ENCODE assay signal across 8 cellular contexts in genomic region chr16:66516808-66517585, GRCh38. TPM values are rescaled to one million over a fixed set of nuclear protein-coding genes. Genes with fewer than 3 reads are reported as not detected.
A peak's percentile ranks its signal among the peaks of the same experiment; 100 is the strongest.
DNase-seq lines count a peak whose midpoint lies in the region; ATAC-seq and TF ChIP-seq lines count a peak whose summit lies in the region.

No MANE protein-coding gene starts in this region.

- DNase-seq in Caco-2 (peak; percentile 92 to 96), amniotic epithelial cell (ENCODE audit: low read depth) (peak; percentile 100), right atrium auricular region (ENCODE audit: low spot score) (peak; percentile 99), retinal pigment epithelial cell (ENCODE audit: low read depth) (peak; percentile 97), NCI-H524 (lab: John Stamatoyannopoulos, UW) (no peak)

- peaks cover 42% of the 10 kb centered on the region for H3K4me1 Mint-ChIP-seq in Caco-2 (ENCODE audit: low read depth, unreplicated experiment)

- H3F3A ChIP-seq in SU-DHL-6 (ENCODE audit: insufficient read depth) = peaks cover 24% of the 10 kb centered on the region

- ATAC-seq in GM21423 (IDR thresholded peaks at IDR 0.05; ENCODE audit: unreplicated experiment) = peak; percentile 97

- H3K4me3 ChIP-seq in Caco-2 (ENCODE audit: low read depth, low read length) (no peak overlapping the region), HUES48 (ENCODE audit: low read depth, low read length) (no peak overlapping the region), SU-DHL-6 (ENCODE audit: insufficient read depth, low read length, poor library complexity, severe bottlenecking) (no peak overlapping the region), right atrium auricular region (peak overlapping the region; percentile 6 to 36), retinal pigment epithelial cell (ENCODE audit: low read length) (no peak overlapping the region)

- H4K20me1 ChIP-seq in SU-DHL-6 (ENCODE audit: low read depth, low read length) = no peaks in the 10 kb centered on the region

- POLR2A ChIA-PET in Caco-2 (lab: Charles Lee) = no interaction called here

- H3K9me2 ChIP-seq in SU-DHL-6 (replicated peaks; ENCODE audit: insufficient read depth, low read length) = no peaks in the 10 kb centered on the region

- peak overlapping the region; percentile 72 for H3K4me3 Mint-ChIP-seq in Caco-2 (ENCODE audit: unreplicated experiment)

- H3K9me3 ChIP-seq in Caco-2 = no peaks in the 10 kb centered on the region
- H3K9me3 ChIP-seq in HUES48 (ENCODE audit: control insufficient read depth, insufficient read depth, low read length) = no peaks in the 10 kb centered on the region
- no peaks in the 10 kb centered on the region for H3K9me3 ChIP-seq in SU-DHL-6 (ENCODE audit: insufficient read depth, low read length)
- H3K9me3 ChIP-seq in right atrium auricular region = no peaks in the 10 kb centered on the region

- H3K27ac ChIP-seq in HUES48 (ENCODE audit: low read depth, low read length) (peak overlapping the region; percentile 71), SU-DHL-6 (ENCODE audit: low read depth, low read length) (peak overlapping the region; percentile 79), right atrium auricular region (peak overlapping the region; percentile 97 to 98)

- H3K9me3 Mint-ChIP-seq in Caco-2 (ENCODE audit: unreplicated experiment) = no peaks in the 10 kb centered on the region

- no peaks in the 10 kb centered on the region; the same call in 1 of the 2 replicates for H3K36me3 ChIP-seq in Caco-2 (ENCODE audit: control insufficient read depth, insufficient read depth, low read length)
- no peaks in the 10 kb centered on the region for H3K36me3 ChIP-seq in HUES48 (ENCODE audit: control insufficient read depth, insufficient read depth, low read length)
- no peaks in the 10 kb centered on the region for H3K36me3 ChIP-seq in SU-DHL-6 (ENCODE audit: low read length)
- peaks cover 7% of the 10 kb centered on the region for H3K36me3 ChIP-seq in right atrium auricular region

- intact Hi-C loops in Caco-2 (cut with micrococcal nuclease; ENCODE audit: unreplicated experiment) = loop anchor here (1.0 kb wide), 1 partner anchor 35 kb away; the partner anchor contains the start of gene CKLF

- peak overlapping the region; percentile 98 for H3K27ac Mint-ChIP-seq in Caco-2 (ENCODE audit: unreplicated experiment)

- H3K27me3 Mint-ChIP-seq in Caco-2 (ENCODE audit: insufficient read depth, unreplicated experiment) = no peaks in the 10 kb centered on the region

- BruUV-seq in Caco-2 (replicated peaks; lab: Mats Ljungman, UMichigan) = TSS peak; percentile 96

- CTCF ChIA-PET in Caco-2 (lab: Charles Lee) = no interaction called here

- no peaks in the 10 kb centered on the region for H3K27me3 ChIP-seq in Caco-2 (replicated peaks; ENCODE audit: control insufficient read depth, insufficient read depth, low read length)
- H3K27me3 ChIP-seq in HUES48 (ENCODE audit: control insufficient read depth, insufficient read depth, low read length) = no peaks in the 10 kb centered on the region
- no peaks in the 10 kb centered on the region for H3K27me3 ChIP-seq in SU-DHL-6 (ENCODE audit: low read length)
- no peaks in the 10 kb centered on the region for H3K27me3 ChIP-seq in right atrium auricular region

- H3K9ac ChIP-seq in HUES48 (ENCODE audit: low read depth, low read length) = no peak overlapping the region
- peak overlapping the region; percentile 46 for H3K9ac ChIP-seq in SU-DHL-6 (ENCODE audit: low read length)

- TF ChIP-seq CTCF in Caco-2 (IDR thresholded peaks at IDR 0.05; ENCODE audit: insufficient read depth in 1 of 2, low read depth in 1 of 2, low read length in 1 of 2, severe bottlenecking in 1 of 2, unreplicated experiment in 1 of 2) = no peak
- no peak for TF ChIP-seq CTCF in SU-DHL-6 (IDR thresholded peaks at IDR 0.05; ENCODE audit: insufficient read depth, low read length, poor library complexity, severe bottlenecking)
- no peak for TF ChIP-seq CTCF in right atrium auricular region (IDR thresholded peaks at IDR 0.05)
- no peak for TF ChIP-seq CTCF in retinal pigment epithelial cell (conservative IDR thresholded peaks at IDR 0.05; ENCODE audit: low read depth, low read length)

- peak overlapping the region; percentile 49 for H3K4me2 ChIP-seq in SU-DHL-6 (ENCODE audit: low read depth, low read length, poor library complexity, severe bottlenecking)

- peak overlapping the region; percentile 75 for H2AFZ ChIP-seq in SU-DHL-6 (ENCODE audit: low read depth, low read length, severe bottlenecking)

- H3K79me2 ChIP-seq in SU-DHL-6 (ENCODE audit: insufficient read depth, low read length) = no peaks in the 10 kb centered on the region

- H3K36me3 Mint-ChIP-seq in Caco-2 (ENCODE audit: insufficient read depth, unreplicated experiment) = peaks cover 9% of the 10 kb centered on the region

- H3K4me1 ChIP-seq in Caco-2 (peaks cover 37% of the 10 kb centered on the region), HUES48 (ENCODE audit: control insufficient read depth, insufficient read depth, low read length) (peaks cover 15% of the 10 kb centered on the region), right atrium auricular region (peaks cover 0 to 77% of the 10 kb centered on the region in 2 donors)

RNA-seq across cellular contexts. Expression of gene TK2, which starts 32.9 kb away (rescaled TPM):
- total RNA-seq in Caco-2 (2022) (18.2 and 19.3 TPM in 2 replicates), right atrium auricular region (10 to 100 TPM; 20.7 to 24.5 TPM)

RNA-seq across cellular contexts. Expression of gene CKLF, which starts 35.4 kb away (rescaled TPM):
- total RNA-seq in Caco-2 (2022) = 96.4 and 103 TPM in 2 replicates
- 10 to 100 TPM; 11.5 to 22.5 TPM for total RNA-seq in right atrium auricular region

RNA-seq across cellular contexts. Expression of gene CMTM1, which starts 49.2 kb away (rescaled TPM):
- total RNA-seq in Caco-2 (2022) = 5.6 and 7.1 TPM in 2 replicates
- total RNA-seq in right atrium auricular region = 1 to 10 TPM in 1 of 2 donors, not detected in 1; 1.6 TPM

Comparison
In these comparisons a context has a peak if more than half of its experiments do, and no peak if none do; other contexts are left out.
1. DNase-seq: peak in Caco-2 (2 of 2), amniotic epithelial cell (single experiment), right atrium auricular region (single experiment) and retinal pigment epithelial cell (single experiment); none in NCI-H524 (0 of 2).
2. H3K4me3 ChIP-seq: peak in right atrium auricular region (2 of 2); none in Caco-2 (single experiment), HUES48 (single experiment), SU-DHL-6 (single experiment) and retinal pigment epithelial cell (single experiment).
3. Peak in every context shown above with its lines, with median percentiles within 50 percentile points of each other: H3K27ac ChIP-seq.